In genomic region chr22:44588348-44588747, GRCh38 we compare ENCODE assay signal across 15 cellular contexts.
DNase-seq lines count a peak whose midpoint lies in the region; ATAC-seq lines count a peak whose summit lies in the region.
"Had no signal": no experiment of that assay in that cellular context is flagged by ENCODE, and none has a peak within 500 bp of the region (broad histone marks: within the 10 kb centered on the region; RNA-seq: fewer than 3 reads in every experiment).

No MANE protein-coding gene starts in this region.

- H3K9me3 Mint-ChIP-seq in activated naive CD4-positive, alpha-beta T cell treated with anti-CD3 and anti-CD28 coated beads, Interleukin-2, amount 10 ng/mL, durations not matched to agents 7 days and 5 days = no peaks in the 10 kb centered on the region
- H3K9me3 Mint-ChIP-seq in activated naive CD4-positive, alpha-beta T cell treated with anti-CD3 and anti-CD28 coated beads, Interleukin-2, amount 50 U/mL, for 72 hours = no peaks in the 10 kb centered on the region

- DNase-seq in activated naive CD4-positive, alpha-beta T cell treated with anti-CD3 and anti-CD28 coated beads, Interleukin-2, amount 10 ng/mL, durations not matched to agents 7 days and 5 days = peak; percentile 14
- DNase-seq in activated naive CD4-positive, alpha-beta T cell treated with anti-CD3 and anti-CD28 coated beads, Interleukin-2, amount 50 U/mL, for 72 hours (ENCODE audit: low spot score in 2 of 2) = no peak
- DNase-seq in left ventricle myocardium superior (peak; percentile 2), right cardiac atrium (no peak), mesenteric fat pad (ENCODE audit: low spot score) (peak; percentile 41), NCI-H526 (lab: John Stamatoyannopoulos, UW) (no peak)
- DNase-seq: 8988T; AML-193; CD4-positive, CD25-positive, alpha-beta regulatory T cell; DMS53; GF-D8 had no signal

- H3K4me3 ChIP-seq in right cardiac atrium (ENCODE audit: low read length) = no peak overlapping the region
- H3K4me3 ChIP-seq: BLaER1, HAP-1 had no signal

- no peaks in the 10 kb centered on the region for H3K27me3 ChIP-seq in right cardiac atrium (ENCODE audit: control insufficient read depth, insufficient read depth)
- H3K27me3 ChIP-seq: BLaER1 had no signal

- no peak for ATAC-seq in activated naive CD4-positive, alpha-beta T cell treated with anti-CD3 and anti-CD28 coated beads, Interleukin-2, amount 50 U/mL, for 72 hours
- ATAC-seq in left ventricle myocardium superior (no peak), right cardiac atrium (no peak), HG02884 (IDR thresholded peaks at IDR 0.05; ENCODE audit: unreplicated experiment) (no peak), HG02973 (IDR thresholded peaks at IDR 0.05; ENCODE audit: unreplicated experiment) (no peak)

- H3K4me1 Mint-ChIP-seq in activated naive CD4-positive, alpha-beta T cell treated with anti-CD3 and anti-CD28 coated beads, Interleukin-2, amount 10 ng/mL, durations not matched to agents 7 days and 5 days = peaks cover 13% of the 10 kb centered on the region

- intact Hi-C loops in left ventricle myocardium superior (cut with micrococcal nuclease) (no loop called here), right cardiac atrium (cut with DNase I) (no loop called here)

- no peak overlapping the region for H3K4me3 Mint-ChIP-seq in activated naive CD4-positive, alpha-beta T cell treated with anti-CD3 and anti-CD28 coated beads, Interleukin-2, amount 10 ng/mL, durations not matched to agents 7 days and 5 days
- H3K4me3 Mint-ChIP-seq: CD4-positive, CD25-positive, alpha-beta regulatory T cell had no signal

- H3K36me3 Mint-ChIP-seq in activated naive CD4-positive, alpha-beta T cell treated with anti-CD3 and anti-CD28 coated beads, Interleukin-2, amount 10 ng/mL, durations not matched to agents 7 days and 5 days = no peaks in the 10 kb centered on the region
- no peaks in the 10 kb centered on the region for H3K36me3 Mint-ChIP-seq in activated naive CD4-positive, alpha-beta T cell treated with anti-CD3 and anti-CD28 coated beads, Interleukin-2, amount 50 U/mL, for 72 hours
- H3K36me3 Mint-ChIP-seq: CD4-positive, CD25-positive, alpha-beta regulatory T cell had no signal

- H3K4me1 ChIP-seq in right cardiac atrium (ENCODE audit: control insufficient read depth, insufficient read depth, low read length) = no peaks in the 10 kb centered on the region
- H3K4me1 ChIP-seq: HAP-1 had no signal

- H3K27ac Mint-ChIP-seq in activated naive CD4-positive, alpha-beta T cell treated with anti-CD3 and anti-CD28 coated beads, Interleukin-2, amount 10 ng/mL, durations not matched to agents 7 days and 5 days = no peak overlapping the region
- H3K27ac Mint-ChIP-seq in activated naive CD4-positive, alpha-beta T cell treated with anti-CD3 and anti-CD28 coated beads, Interleukin-2, amount 50 U/mL, for 72 hours = no peak overlapping the region
- H3K27ac Mint-ChIP-seq: CD4-positive, CD25-positive, alpha-beta regulatory T cell had no signal

- H3K27ac ChIP-seq in right cardiac atrium (ENCODE audit: low read length) = no peak overlapping the region
- H3K27ac ChIP-seq: BLaER1 had no signal

- no peaks in the 10 kb centered on the region for H3K9me3 ChIP-seq in right cardiac atrium (ENCODE audit: control insufficient read depth, low read length)
- H3K9me3 ChIP-seq: BLaER1, HAP-1 had no signal

- CTCF ChIA-PET in activated naive CD4-positive, alpha-beta T cell treated with anti-CD3 and anti-CD28 coated beads, Interleukin-2, amount 10 ng/mL, durations not matched to agents 7 days and 5 days (lab: Charles Lee) = interaction anchor here (0.6 kb wide), 1 partner anchor 145 kb away, joined by 3 read pairs; no protein-coding TSS in a partner anchor

- H3K27me3 Mint-ChIP-seq in activated naive CD4-positive, alpha-beta T cell treated with anti-CD3 and anti-CD28 coated beads, Interleukin-2, amount 10 ng/mL, durations not matched to agents 7 days and 5 days = peaks cover 48% of the 10 kb centered on the region

- 91% methylated on average over 14 of the region's 14 CpGs for WGBS in right cardiac atrium

Comparison
In these comparisons a context has a peak if more than half of its experiments do, and no peak if none do; other contexts are left out.
1. DNase-seq: peak in activated naive CD4-positive, alpha-beta T cell treated with anti-CD3 and anti-CD28 coated beads, Interleukin-2, amount 10 ng/mL, durations not matched to agents 7 days and 5 days (single experiment), left ventricle myocardium superior (single experiment) and mesenteric fat pad (single experiment); none in activated naive CD4-positive, alpha-beta T cell treated with anti-CD3 and anti-CD28 coated beads, Interleukin-2, amount 50 U/mL, for 72 hours (0 of 2), right cardiac atrium (0 of 3) and NCI-H526 (0 of 2).